ENCODE assay signal across 13 cellular contexts in the genomic region with DNA sequence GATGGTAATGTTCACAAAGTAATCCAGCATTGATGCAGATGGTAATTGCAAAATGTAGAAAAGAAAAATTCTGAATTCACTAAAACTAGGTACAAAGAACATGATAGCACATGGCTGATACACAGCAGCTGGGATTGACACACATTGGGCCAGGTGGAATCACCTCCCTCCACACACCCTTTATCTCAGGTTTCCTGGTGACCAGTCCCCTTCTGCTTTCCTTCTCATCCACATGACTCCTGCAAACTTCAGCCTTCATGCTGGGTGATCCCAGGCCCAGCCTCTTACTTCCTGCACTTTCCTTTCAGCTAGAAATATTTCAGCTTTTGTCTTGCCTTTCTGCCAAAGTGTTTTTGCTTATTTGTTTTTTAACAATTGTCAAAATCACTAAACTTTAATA.
DNase-seq lines count a peak whose midpoint lies in the region; ATAC-seq and TF ChIP-seq lines count a peak whose summit lies in the region.
"Had no signal": no experiment of that assay in that cellular context is flagged by ENCODE, and none has a peak within 500 bp of the region (broad histone marks: within the 10 kb centered on the region; RNA-seq: fewer than 3 reads in every experiment).

No MANE protein-coding gene starts in this region.

- H3K36me3 ChIP-seq in H7 (replicated peaks; ENCODE audit: control insufficient read depth, insufficient read depth, low read length) (no peaks in the 10 kb centered on the region), mesendoderm (ENCODE audit: control insufficient read depth, insufficient read depth, low read length) (no peaks in the 10 kb centered on the region), OCI-LY7 (ENCODE audit: insufficient read depth, low read length) (no peaks in the 10 kb centered on the region)
- H3K36me3 ChIP-seq: BE2C had no signal

- H3K4me2 ChIP-seq in mesendoderm (ENCODE audit: low read length) (no peak overlapping the region), OCI-LY7 (ENCODE audit: low read length) (no peak overlapping the region)
- H3K4me2 ChIP-seq: A549 had no signal

- H3K56ac ChIP-seq in mesendoderm (ENCODE audit: low read length): no peak overlapping the region

- no peaks in the 10 kb centered on the region for H4K20me1 ChIP-seq in OCI-LY7 (ENCODE audit: insufficient read depth, low read length)

- peak; percentile 32 for DNase-seq in DMS 273 treated with DMSO at 0.1 percent for 48 hours (lab: John Stamatoyannopoulos, UW)
- peak; percentile 41 for DNase-seq in H7
- DNase-seq in glutamatergic neuron: no peak
- DNase-seq in mesendoderm: peak; percentile 23
- no peak for DNase-seq in OCI-LY7 (ENCODE audit: low spot score)
- no peak for DNase-seq in NCI-H2227 (lab: John Stamatoyannopoulos, UW; ENCODE audit: unreplicated experiment)
- DNase-seq: BE2C; CD4-positive, alpha-beta memory T cell; HCEC 1CT; HFFc6 had no signal

- TF ChIP-seq CTCF in glutamatergic neuron (IDR thresholded peaks at IDR 0.05; ENCODE audit: partially characterized antibody, unreplicated experiment) (no peak), OCI-LY7 (conservative IDR thresholded peaks at IDR 0.05; ENCODE audit: low read length) (no peak)

- no peaks in the 10 kb centered on the region for H3K9me2 ChIP-seq in OCI-LY7 (ENCODE audit: insufficient read depth, low read length)

- H3K27ac ChIP-seq in mesendoderm (ENCODE audit: low read depth, low read length) (no peak overlapping the region), OCI-LY7 (ENCODE audit: low read depth, low read length, poor library complexity, severe bottlenecking) (no peak overlapping the region)
- H3K27ac ChIP-seq: A549, C4-2B had no signal

- H3K4me3 Mint-ChIP-seq in glutamatergic neuron (ENCODE audit: unreplicated experiment): no peak overlapping the region
- H3K4me3 Mint-ChIP-seq: CD4-positive, alpha-beta memory T cell; HFFc6 had no signal

- H3K27me3 Mint-ChIP-seq in glutamatergic neuron (ENCODE audit: unreplicated experiment): peaks cover 3% of the 10 kb centered on the region

- no peak overlapping the region for H3K23ac ChIP-seq in mesendoderm (ENCODE audit: low read length)

- no peaks in the 10 kb centered on the region for H3K4me1 ChIP-seq in mesendoderm (ENCODE audit: control insufficient read depth, low read depth, low read length)
- H3K4me1 ChIP-seq in OCI-LY7 (ENCODE audit: insufficient read depth, low read length, poor library complexity, severe bottlenecking): no peaks in the 10 kb centered on the region
- H3K4me1 ChIP-seq: A549, BE2C had no signal

- CTCF ChIA-PET in OCI-LY7 (lab: Charles Lee; ENCODE audit: unreplicated experiment): no interaction called here

- no peak overlapping the region for H2BK5ac ChIP-seq in mesendoderm (ENCODE audit: low read length)

- no TSS peak for BruUV-seq in OCI-LY7 (replicated peaks; lab: Mats Ljungman, UMichigan)

- peaks cover 28% of the 10 kb centered on the region for H3K4me1 Mint-ChIP-seq in glutamatergic neuron (ENCODE audit: low read depth, unreplicated experiment)
- H3K4me1 Mint-ChIP-seq: CD4-positive, alpha-beta memory T cell had no signal

- ATAC-seq in HG02763 (IDR thresholded peaks at IDR 0.05; ENCODE audit: unreplicated experiment): no peak
- ATAC-seq: A549 had no signal

- H2AFZ ChIP-seq in OCI-LY7 (ENCODE audit: low read length): no peak overlapping the region

- H3K9ac ChIP-seq in mesendoderm (ENCODE audit: low read length): no peak overlapping the region

- H3K9me3 Mint-ChIP-seq in glutamatergic neuron (ENCODE audit: unreplicated experiment): peaks cover 8% of the 10 kb centered on the region
- H3K9me3 Mint-ChIP-seq: HFFc6 had no signal

- H3K36me3 Mint-ChIP-seq in glutamatergic neuron (ENCODE audit: unreplicated experiment): peaks cover 17% of the 10 kb centered on the region
- H3K36me3 Mint-ChIP-seq: CD4-positive, alpha-beta memory T cell had no signal

- intact Hi-C loops in OCI-LY7 (cut with micrococcal nuclease; ENCODE audit: unreplicated experiment): no loop called here

- no peaks in the 10 kb centered on the region for H3K9me3 ChIP-seq in OCI-LY7 (ENCODE audit: low read length)
- H3K9me3 ChIP-seq: A549, BE2C had no signal

- H4K5ac ChIP-seq in mesendoderm (ENCODE audit: low read length): no peak overlapping the region

- no peak overlapping the region for H2BK15ac ChIP-seq in mesendoderm (replicated peaks; ENCODE audit: low read depth)

- no peaks in the 10 kb centered on the region for H3K79me1 ChIP-seq in mesendoderm (ENCODE audit: low read length)

- H3K27me3 ChIP-seq in H7 (ENCODE audit: control insufficient read depth, insufficient read depth, low read length) (no peaks in the 10 kb centered on the region), mesendoderm (ENCODE audit: insufficient read depth, low read length, poor library complexity) (no peaks in the 10 kb centered on the region)
- H3K27me3 ChIP-seq: BE2C had no signal

- H4K8ac ChIP-seq in mesendoderm (ENCODE audit: low read depth, low read length): no peak overlapping the region

- H3K4me3 ChIP-seq in H7 (ENCODE audit: insufficient read depth, low read depth, low read length) (no peak overlapping the region), mesendoderm (ENCODE audit: low read length) (no peak overlapping the region), OCI-LY7 (ENCODE audit: low read depth, low read length, poor library complexity, severe bottlenecking) (no peak overlapping the region)
- H3K4me3 ChIP-seq: A549 had no signal

- H3K18ac ChIP-seq in mesendoderm (ENCODE audit: low read length): no peak overlapping the region

- H3K4ac ChIP-seq in mesendoderm (ENCODE audit: low read depth, low read length): no peak overlapping the region

- H2BK120ac ChIP-seq in mesendoderm (ENCODE audit: low read depth, low read length): no peak overlapping the region

- H3K79me2 ChIP-seq in mesendoderm (ENCODE audit: control insufficient read depth, insufficient read depth, low read length) (no peaks in the 10 kb centered on the region), OCI-LY7 (ENCODE audit: insufficient read depth, low read depth, low read length) (no peaks in the 10 kb centered on the region)

- H3K27ac Mint-ChIP-seq in glutamatergic neuron (ENCODE audit: unreplicated experiment): peak overlapping the region; percentile 5
- H3K27ac Mint-ChIP-seq: CD4-positive, alpha-beta memory T cell; HFFc6 had no signal

- H2AK5ac ChIP-seq in mesendoderm (ENCODE audit: low read length): no peak overlapping the region

- POLR2A ChIA-PET in OCI-LY7 (lab: Charles Lee): interaction anchor here (0.6 kb wide), 1 partner anchor 16 kb away, joined by 3 read pairs; no protein-coding TSS in a partner anchor

Comparison
In these comparisons a context has a peak if more than half of its experiments do, and no peak if none do; other contexts are left out.
1. DNase-seq: peak in DMS 273 treated with DMSO at 0.1 percent for 48 hours (single experiment), H7 (single experiment) and mesendoderm (single experiment); none in glutamatergic neuron (single experiment), OCI-LY7 (single experiment) and NCI-H2227 (single experiment).